9 cellular contexts compared by ENCODE assay signal in the genomic region with DNA sequence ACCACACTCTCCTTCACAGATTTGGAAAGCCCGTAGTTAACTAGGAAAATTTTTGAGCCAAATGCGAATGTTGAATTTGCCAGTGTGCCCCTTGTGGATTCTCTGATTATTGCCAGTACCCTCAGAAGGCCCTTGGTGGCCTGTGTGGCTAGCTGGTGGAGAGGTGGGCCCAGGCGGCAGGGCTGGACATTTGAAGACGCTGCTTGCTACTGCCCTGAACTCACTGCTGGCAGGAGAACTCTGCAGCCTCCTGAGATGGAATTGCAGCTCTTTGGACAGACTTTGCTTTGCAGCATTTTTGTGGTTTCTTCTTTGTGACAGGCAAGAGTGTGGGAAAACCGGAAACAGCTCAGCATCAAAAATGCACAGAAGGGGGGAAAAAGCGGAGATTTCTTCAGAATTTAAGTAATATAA.
DNase-seq lines count a peak whose midpoint lies in the region; TF ChIP-seq lines count a peak whose summit lies in the region.
"Had no signal": no experiment of that assay in that cellular context is flagged by ENCODE, and none has a peak within 500 bp of the region (broad histone marks: within the 10 kb centered on the region; RNA-seq: fewer than 3 reads in every experiment).

No MANE protein-coding gene starts in this region.

- no peak overlapping the region for H3T11ph ChIP-seq in H9 (ENCODE audit: low read length)

- DNase-seq in AG04449 (ENCODE audit: low read depth, low spot score), result peak; percentile 78
- no peak for DNase-seq in H9
- peak; percentile 39 for DNase-seq in amniotic stem cell (lab: John Stamatoyannopoulos, UW)
- DNase-seq in islet precursor cell, result peak; percentile 72
- DNase-seq in tibial nerve (ENCODE audit: low spot score in 2 of 2), result no peak
- no peak for DNase-seq in NOMO-1 treated with DMSO at 0.1 percent for 48 hours (lab: John Stamatoyannopoulos, UW; ENCODE audit: unreplicated experiment)
- DNase-seq in SKM-1 (lab: John Stamatoyannopoulos, UW; ENCODE audit: unreplicated experiment), result no peak
- no peak for DNase-seq in ovary

- H3K79me2 ChIP-seq in H9 (ENCODE audit: insufficient read depth, low read length), result no peaks in the 10 kb centered on the region

- CTCF ChIA-PET in AG04449 (lab: Yijun Ruan, JAX), result interaction anchor here (1.0 to 14.8 kb wide), 9 partner anchors 10 to 175 kb away, joined by 3 to 163 read pairs (median 5); a partner anchor contains a TSS

- no peak overlapping the region for H3K56ac ChIP-seq in H9 (ENCODE audit: insufficient read length, low read depth, low read length)

- WGBS in H9 (ENCODE audit: extremely low coverage, insufficient read length, low lambda C conversion rate), result no CpG with 5 or more reads among the region's 6 CpGs
- 64 to 67% methylated on average over 6 of the region's 6 CpGs for WGBS in tibial nerve, 2 donors
- 45 to 66% (median 54%) methylated on average over 6 of the region's 6 CpGs for WGBS in ovary, 3 donors

- H3K23me2 ChIP-seq in H9 (ENCODE audit: insufficient read length, low read depth, low read length, poor library complexity, severe bottlenecking), result no peaks in the 10 kb centered on the region

- H3K9me3 ChIP-seq in H9 (ENCODE audit: control insufficient read depth, low read depth, low read length), result no peaks in the 10 kb centered on the region
- H3K9me3 ChIP-seq in tibial nerve, result no peaks in the 10 kb centered on the region
- no peaks in the 10 kb centered on the region for H3K9me3 ChIP-seq in ovary

- H3K23ac ChIP-seq in H9 (ENCODE audit: insufficient read length, low read depth, low read length), result no peak overlapping the region

- H3K4me1 Mint-ChIP-seq in H9, result peaks cover 10 to 22% of the 10 kb centered on the region in 2 experiments

- H4K5ac ChIP-seq in H9 (ENCODE audit: insufficient read length, low read depth, low read length), result no peak overlapping the region

- no peak overlapping the region for H2BK15ac ChIP-seq in H9 (ENCODE audit: low read depth, low read length)

- H3K4me1 ChIP-seq in H9 (ENCODE audit: insufficient read depth, low read length) (no peaks in the 10 kb centered on the region), tibial nerve (peaks cover 0 to 26% (median 9%) of the 10 kb centered on the region in 4 donors), ovary (ENCODE audit: insufficient read depth) (no peaks in the 10 kb centered on the region)

- H2AK5ac ChIP-seq in H9 (ENCODE audit: insufficient read length, low read length), result no peak overlapping the region

- H2BK20ac ChIP-seq in H9 (ENCODE audit: low read depth, low read length, poor library complexity, severe bottlenecking), result no peak overlapping the region

- no peak for TF ChIP-seq POLR2A in tibial nerve (IDR thresholded peaks at IDR 0.05)
- TF ChIP-seq POLR2A in ovary (IDR thresholded peaks at IDR 0.05), result no peak

- H2BK120ac ChIP-seq in H9 (ENCODE audit: low read depth, low read length, poor library complexity, severe bottlenecking), result no peak overlapping the region

- no peak overlapping the region for H3K4me2 ChIP-seq in H9 (ENCODE audit: insufficient read depth, insufficient read length, low read length)

- H3K4me3 ChIP-seq in AG04449 (ENCODE audit: low read depth, low read length) (no peak overlapping the region), tibial nerve (no peak overlapping the region), ovary (no peak overlapping the region)

- no peak overlapping the region for H2BK12ac ChIP-seq in H9 (ENCODE audit: insufficient read length, low read depth, low read length)

- H3K36me3 ChIP-seq in tibial nerve (peaks cover 0 to 10% (median 0%) of the 10 kb centered on the region in 3 donors), ovary (no peaks in the 10 kb centered on the region)

- no peak overlapping the region for H3K14ac ChIP-seq in H9 (ENCODE audit: insufficient read depth, low read length)

- TF ChIP-seq EP300 in tibial nerve (IDR thresholded peaks at IDR 0.05) (no peak), ovary (IDR thresholded peaks at IDR 0.05) (no peak)

- H3K27me3 Mint-ChIP-seq in H9 (ENCODE audit: low read depth), result no peaks in the 10 kb centered on the region; the same call in 1 of the 2 replicates

- H3K18ac ChIP-seq in H9 (ENCODE audit: insufficient read length, low read depth, low read length), result no peak overlapping the region

- intact Hi-C loops in ovary (cut with DNase I), result no loop called here

- peak overlapping the region in 2 of 3 experiments; percentile 47 to 73; a peak in 1 of 7 replicates for H3K27ac Mint-ChIP-seq in H9
- H3K27ac Mint-ChIP-seq: activated T-helper 1 cell treated with anti-CD3 and anti-CD28 coated beads, Interleukin-12 subunit alpha, Interleukin-12 subunit beta, Interleukin-2, Interleukin-4 antibody, amounts not matched to agents 30 ng/mL and 10 ng/mL and 1 ng/mL, durations not matched to agents 14 hours and 24 hours and 36 hours had no signal

- no peak overlapping the region for H3K9ac ChIP-seq in H9 (ENCODE audit: extremely low read depth, insufficient read length, low read length)

- no peaks in the 10 kb centered on the region for H3K79me1 ChIP-seq in H9 (ENCODE audit: insufficient read depth, low read depth, low read length, poor library complexity, severe bottlenecking)

- H4K20me1 ChIP-seq in H9 (ENCODE audit: control insufficient read depth, insufficient read depth, insufficient read length), result no peaks in the 10 kb centered on the region

- no peak overlapping the region for H3K4me3 Mint-ChIP-seq in H9
- H3K4me3 Mint-ChIP-seq: activated T-helper 1 cell treated with anti-CD3 and anti-CD28 coated beads, Interleukin-12 subunit alpha, Interleukin-12 subunit beta, Interleukin-2, Interleukin-4 antibody, amounts not matched to agents 30 ng/mL and 10 ng/mL and 1 ng/mL, durations not matched to agents 14 hours and 24 hours and 36 hours had no signal

- H4K91ac ChIP-seq in H9 (ENCODE audit: insufficient read length, low read depth, low read length), result no peak overlapping the region

- H4K8ac ChIP-seq in H9 (replicated peaks; ENCODE audit: insufficient read length, low read depth, low read length), result no peak overlapping the region

- no peak for TF ChIP-seq CTCF in AG04449 (IDR thresholded peaks at IDR 0.05; ENCODE audit: insufficient read depth, low read length, missing control alignments)
- peak; percentile 41 for TF ChIP-seq CTCF in H9 (conservative IDR thresholded peaks at IDR 0.05)
- no peak for TF ChIP-seq CTCF in tibial nerve (IDR thresholded peaks at IDR 0.05)
- TF ChIP-seq CTCF in ovary (IDR thresholded peaks at IDR 0.05), result no peak

- H3K9me3 Mint-ChIP-seq in H9, result no peaks in the 10 kb centered on the region
- H3K9me3 Mint-ChIP-seq: activated T-helper 1 cell treated with anti-CD3 and anti-CD28 coated beads, Interleukin-12 subunit alpha, Interleukin-12 subunit beta, Interleukin-2, Interleukin-4 antibody, amounts not matched to agents 30 ng/mL and 10 ng/mL and 1 ng/mL, durations not matched to agents 14 hours and 24 hours and 36 hours had no signal

- H3K27me3 ChIP-seq in H9 (ENCODE audit: insufficient read depth, low read length), result no peaks in the 10 kb centered on the region
- no peaks in the 10 kb centered on the region for H3K27me3 ChIP-seq in tibial nerve
- H3K27me3 ChIP-seq in ovary, result no peaks in the 10 kb centered on the region

- POLR2A ChIA-PET in AG04449 (lab: Yijun Ruan, JAX), result interaction anchor here (0.6 kb wide), 1 partner anchor 780 kb away, joined by 3 read pairs; no protein-coding TSS in a partner anchor

- no peak overlapping the region for H2AFZ ChIP-seq in H9 (ENCODE audit: low read length)

- no peak overlapping the region for H3K4ac ChIP-seq in H9 (ENCODE audit: low read depth, low read length)

- no peak overlapping the region for H3K27ac ChIP-seq in H9 (ENCODE audit: insufficient read length, low read depth, low read length)
- peak overlapping the region in 1 of 4 donors; percentile 20 for H3K27ac ChIP-seq in tibial nerve
- no peak overlapping the region for H3K27ac ChIP-seq in ovary

- peaks cover 3 to 6% (median 3%) of the 10 kb centered on the region in 3 experiments for H3K36me3 Mint-ChIP-seq in H9 (ENCODE audit: insufficient read depth in 1 of 3, low read depth in 3 of 3)

- H2BK5ac ChIP-seq in H9 (ENCODE audit: insufficient read length, low read length), result no peak overlapping the region

Comparison
In these comparisons a context has a peak if more than half of its experiments do, and no peak if none do; other contexts are left out.
1. DNase-seq: peak in AG04449 (single experiment), amniotic stem cell (single experiment) and islet precursor cell (single experiment); none in H9 (single experiment), tibial nerve (0 of 2), NOMO-1 treated with DMSO at 0.1 percent for 48 hours (single experiment), SKM-1 (single experiment) and ovary (0 of 5).